Comparison of ENCODE assay signal across 15 cellular contexts in genomic region chr6:169592558-169592957, GRCh38.
DNase-seq lines count a peak whose midpoint lies in the region; TF ChIP-seq lines count a peak whose summit lies in the region.
"Had no signal": no experiment of that assay in that cellular context is flagged by ENCODE, and none has a peak within 500 bp of the region (broad histone marks: within the 10 kb centered on the region; RNA-seq: fewer than 3 reads in every experiment).

No MANE protein-coding gene starts in this region.

- in situ Hi-C loops in astrocyte of the spinal cord (cut with HindIII; ENCODE audit: low sequenced_read_pairs) = no loop called here

- no peak for TF ChIP-seq CTCF in astrocyte of the spinal cord (IDR thresholded peaks at IDR 0.05; ENCODE audit: low read depth, low read length)

- peak; percentile 22 for DNase-seq in AG08395 (ENCODE audit: low spot score)
- DNase-seq in M059J (ENCODE audit: low read depth) = peak; percentile 87
- DNase-seq in astrocyte of the spinal cord (ENCODE audit: low read depth, low spot score) = peak; percentile 79
- DNase-seq in iris pigment epithelial cell (ENCODE audit: low read depth) = peak; percentile 88
- no peak for DNase-seq in SW480 (ENCODE audit: low spot score)
- no peak for DNase-seq in activated CD4-positive, alpha-beta T cell treated with anti-CD3 and anti-CD28 coated beads for 4 hours
- DNase-seq in SHP77 (lab: John Stamatoyannopoulos, UW) = no peak
- DNase-seq in DMS 273 treated with DMSO at 0.1 percent for 48 hours (lab: John Stamatoyannopoulos, UW) = no peak
- DNase-seq: activated CD4-positive, alpha-beta T cell treated with anti-CD3 and anti-CD28 coated beads, Interleukin-2, amount 50 U/mL, for 48 hours; activated T-cell treated with anti-CD3 and anti-CD28 coated beads, Interleukin-2, amount 50 U/mL, for 4 hours; Caco-2; NCI-H187; NCI-H524 treated with DMSO at 0.1 percent for 48 hours; PC-9; substantia nigra had no signal

- H3K4me3 ChIP-seq in astrocyte of the spinal cord (ENCODE audit: low read depth, low read length) = no peak overlapping the region
- H3K4me3 ChIP-seq: PC-9 had no signal

Comparison
In these comparisons a context has a peak if more than half of its experiments do, and no peak if none do; other contexts are left out.
1. DNase-seq: peak in AG08395 (single experiment), M059J (single experiment), astrocyte of the spinal cord (single experiment) and iris pigment epithelial cell (single experiment); none in SW480 (single experiment), activated CD4-positive, alpha-beta T cell treated with anti-CD3 and anti-CD28 coated beads for 4 hours (0 of 2), SHP77 (0 of 2) and DMS 273 treated with DMSO at 0.1 percent for 48 hours (single experiment).